Comparison of ENCODE assay signal across 8 cellular contexts in genomic region chr19:4391701-4392543, GRCh38. TPM values are rescaled to one million over a fixed set of nuclear protein-coding genes. Genes with fewer than 3 reads are reported as not detected.
A peak's percentile ranks its signal among the peaks of the same experiment; 100 is the strongest.
DNase-seq lines count a peak whose midpoint lies in the region; ATAC-seq, FAIRE-seq and TF ChIP-seq lines count a peak whose summit lies in the region.

No MANE protein-coding gene starts in this region.

- H3K36me3 Mint-ChIP-seq in chondrocyte (ENCODE audit: low read depth): peaks cover 2% of the 10 kb centered on the region

- peak overlapping the region; percentile 83 to 90 (median 86) for H3K27ac ChIP-seq in gastrocnemius medialis

- H3K4me1 Mint-ChIP-seq in chondrocyte (ENCODE audit: low read depth): peaks cover 77% of the 10 kb centered on the region

- H3K9me3 Mint-ChIP-seq in chondrocyte (ENCODE audit: low read depth): no peaks in the 10 kb centered on the region

- peak overlapping the region; percentile 92 for H3K27ac Mint-ChIP-seq in chondrocyte (ENCODE audit: unreplicated experiment)

- H3K27me3 ChIP-seq in gastrocnemius medialis: no peaks in the 10 kb centered on the region

- TF ChIP-seq POLR2A in GM12892 (IDR thresholded peaks at IDR 0.05; ENCODE audit: low read depth, low read length): no peak
- no peak for TF ChIP-seq POLR2A in gastrocnemius medialis (IDR thresholded peaks at IDR 0.05)

- DNase-seq in GM12892 (ENCODE audit: insufficient read length) (no peak), chondrocyte (ENCODE audit: low spot score) (no peak), iris pigment epithelial cell (ENCODE audit: low read depth) (peak; percentile 82), gastrocnemius medialis (peak in 1 of 2 donors; percentile 44), H4 (ENCODE audit: low spot score) (no peak), DMS53 (lab: John Stamatoyannopoulos, UW) (no peak), SIG-M5 (lab: John Stamatoyannopoulos, UW) (no peak)

- H3K36me3 ChIP-seq in gastrocnemius medialis: peaks cover 0 to 7% of the 10 kb centered on the region in 2 donors

- no peak for TF ChIP-seq CTCF in chondrocyte (IDR thresholded peaks at IDR 0.05)
- TF ChIP-seq CTCF in gastrocnemius medialis (IDR thresholded peaks at IDR 0.05 in 4 of 5, conservative IDR thresholded peaks at IDR 0.05 in 1 of 5): no peak

- no peaks in the 10 kb centered on the region for H3K27me3 Mint-ChIP-seq in chondrocyte (ENCODE audit: low read depth)

- H3K4me1 ChIP-seq in gastrocnemius medialis: peaks cover 61 to 71% of the 10 kb centered on the region in 2 donors

- peak overlapping the region; percentile 35 for H3K4me3 Mint-ChIP-seq in chondrocyte (ENCODE audit: unreplicated experiment)

- in situ Hi-C loops in gastrocnemius medialis (cut with MboI; ENCODE audit: low sequenced_read_pairs in 4 of 4): no loop called here

- intact Hi-C loops in gastrocnemius medialis (cut with DNase I; ENCODE audit: low total_unique reads): loop anchor here (2.0 kb wide), 1 partner anchor 17 kb away; no protein-coding TSS in a partner anchor

- no peaks in the 10 kb centered on the region for H3K9me3 ChIP-seq in gastrocnemius medialis

- ATAC-seq in gastrocnemius medialis (peak; percentile 11 to 17), HG03135 (IDR thresholded peaks at IDR 0.05; ENCODE audit: unreplicated experiment) (no peak)

- FAIRE-seq in GM12892 (lab: Jason Lieb, UNC): peak; percentile 9

- no peak overlapping the region for H3K4me3 ChIP-seq in gastrocnemius medialis

RNA-seq across cellular contexts. Expression of gene SH3GL1, which starts 8.4 kb away (rescaled TPM):
- polyA plus RNA-seq in GM12892 (2012; ENCODE audit: missing spikeins): 20.0 TPM
- total RNA-seq in chondrocyte (96.3 to 103 TPM (median 96.6 TPM) in 3 replicates), gastrocnemius medialis (10 to 100 TPM; 11.6 to 19.4 (median 15.8) TPM)
- 34.1 TPM in 2 replicates for total RNA-seq in H4 (2014; rRNA removed; shearing (Covaris generic))

RNA-seq across cellular contexts. Expression of gene CHAF1A, which starts 10.5 kb away (rescaled TPM):
- polyA plus RNA-seq in GM12892 (2012; ENCODE audit: missing spikeins): 26.9 TPM
- total RNA-seq in chondrocyte: 6.6 to 20.5 TPM (median 7.1 TPM) in 3 replicates
- total RNA-seq in gastrocnemius medialis: 10 to 100 TPM in 2 of 4 donors, 1 to 10 TPM in 2; 7.3 to 15.8 (median 9.7) TPM
- total RNA-seq in H4 (2014; rRNA removed; shearing (Covaris generic)): 18.6 and 19.0 TPM in 2 replicates

RNA-seq across cellular contexts. Expression of gene MPND, which starts 48.6 kb away (rescaled TPM):
- 14.4 TPM for polyA plus RNA-seq in GM12892 (2012; ENCODE audit: missing spikeins)
- total RNA-seq in chondrocyte (13.6 to 14.9 TPM (median 14.1 TPM) in 3 replicates), gastrocnemius medialis (1 to 10 TPM; 2.7 to 3.1 (median 3.0) TPM)
- total RNA-seq in H4 (2014; rRNA removed; shearing (Covaris generic)): 1.7 and 2.9 TPM in 2 replicates

RNA-seq across cellular contexts. Expression of gene STAP2, which starts 53.3 kb away (rescaled TPM):
- 9.8 TPM for polyA plus RNA-seq in GM12892 (2012; ENCODE audit: missing spikeins)
- total RNA-seq in chondrocyte (0.85 to 2.0 TPM (median 1.0 TPM) in 3 replicates), gastrocnemius medialis (1 to 10 TPM in 2 of 4 donors, under 1 TPM in 1, not detected in 1; 0.94 to 2.1 (median 1.3) TPM)
- total RNA-seq in H4 (2014; rRNA removed; shearing (Covaris generic)): 0.19 and 0.78 TPM in 2 replicates
